Comparison of ENCODE assay signal across 8 cellular contexts in the genomic region with DNA sequence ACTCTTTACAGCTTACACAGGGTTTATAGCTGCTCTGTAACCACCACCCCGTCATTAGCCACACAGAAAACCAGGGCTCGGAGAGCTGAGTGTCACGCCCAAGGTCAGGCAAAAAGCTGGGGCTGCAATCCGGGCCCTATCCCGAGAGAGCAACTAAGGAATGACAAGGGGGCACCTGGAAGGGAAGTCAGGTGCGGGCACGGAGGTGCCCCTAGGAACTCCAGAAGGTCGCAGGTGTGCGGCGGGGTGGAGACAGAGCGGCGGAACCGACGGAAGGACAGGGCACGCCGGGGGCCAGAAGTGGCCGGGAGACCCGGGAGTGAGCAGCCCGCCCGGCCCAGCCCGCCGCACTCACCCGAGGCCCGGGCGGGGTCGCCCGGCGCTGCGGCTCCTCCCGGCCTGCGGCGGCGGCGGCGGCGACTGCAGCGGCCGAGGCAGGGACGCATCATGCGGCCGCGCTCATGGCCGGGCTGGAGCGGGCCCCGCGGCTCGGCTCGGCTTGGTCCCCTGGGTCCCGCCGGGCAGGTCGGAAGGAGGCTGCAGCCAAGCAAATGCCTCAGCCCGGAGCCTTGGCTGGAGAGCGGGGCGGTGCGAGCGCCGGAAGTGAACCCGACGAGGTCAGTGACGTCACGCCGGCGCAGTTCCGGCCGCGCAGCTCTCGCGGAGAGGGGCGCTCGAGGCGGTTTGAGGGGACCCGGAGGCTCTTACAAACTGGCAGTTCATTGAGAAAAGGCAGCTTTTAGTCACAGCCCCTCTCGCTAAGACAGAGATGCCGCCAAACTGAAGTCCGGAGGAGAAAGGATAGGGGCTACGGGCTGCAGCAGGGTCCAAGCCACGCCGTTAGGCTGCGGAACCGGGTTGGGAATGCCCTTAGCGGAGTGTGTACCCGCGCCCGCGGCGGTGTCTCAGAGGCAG. TPM values are rescaled to one million over a fixed set of nuclear protein-coding genes. Genes with fewer than 3 reads are reported as not detected.
DNase-seq lines count a peak whose midpoint lies in the region; ATAC-seq lines count a peak whose summit lies in the region.

A gene with protein sequence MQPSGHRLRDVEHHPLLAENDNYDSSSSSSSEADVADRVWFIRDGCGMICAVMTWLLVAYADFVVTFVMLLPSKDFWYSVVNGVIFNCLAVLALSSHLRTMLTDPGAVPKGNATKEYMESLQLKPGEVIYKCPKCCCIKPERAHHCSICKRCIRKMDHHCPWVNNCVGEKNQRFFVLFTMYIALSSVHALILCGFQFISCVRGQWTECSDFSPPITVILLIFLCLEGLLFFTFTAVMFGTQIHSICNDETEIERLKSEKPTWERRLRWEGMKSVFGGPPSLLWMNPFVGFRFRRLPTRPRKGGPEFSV (minus strand): TSS at position 605 of the 915 bp plus-strand sequence. CDS start 20,917 bp downstream, outside the sequence.

- H3K36me3 Mint-ChIP-seq in activated T-helper 1 cell treated with anti-CD3 and anti-CD28 coated beads, Interleukin-12 subunit alpha, Interleukin-12 subunit beta, Interleukin-2, Interleukin-4 antibody, amounts not matched to agents 30 ng/mL and 10 ng/mL and 1 ng/mL, durations not matched to agents 14 hours and 24 hours and 36 hours (ENCODE audit: low read depth), result peaks cover 11% of the 10 kb centered on the region
- H3K36me3 Mint-ChIP-seq in naive thymus-derived CD8-positive, alpha-beta T cell, result peaks cover 0 to 10% (median 0%) of the 10 kb centered on the region in 3 donors

- peaks cover 27% of the 10 kb centered on the region for H3K4me1 Mint-ChIP-seq in activated T-helper 1 cell treated with anti-CD3 and anti-CD28 coated beads, Interleukin-12 subunit alpha, Interleukin-12 subunit beta, Interleukin-2, Interleukin-4 antibody, amounts not matched to agents 30 ng/mL and 10 ng/mL and 1 ng/mL, durations not matched to agents 14 hours and 24 hours and 36 hours (ENCODE audit: low read depth)
- peaks cover 20 to 55% (median 45%) of the 10 kb centered on the region in 4 donors for H3K4me1 Mint-ChIP-seq in naive thymus-derived CD8-positive, alpha-beta T cell

- POLR2A ChIA-PET in naive thymus-derived CD8-positive, alpha-beta T cell (lab: Charles Lee), result interaction anchor here (0.5 to 3.6 kb wide), 13 partner anchors 9 to 121 kb away, joined by 3 to 42 read pairs (median 3); a partner anchor contains a TSS

- peak; percentile 95 for ATAC-seq in GM21515 (IDR thresholded peaks at IDR 0.05; ENCODE audit: unreplicated experiment)
- peak; percentile 93 to 94 for ATAC-seq in naive thymus-derived CD8-positive, alpha-beta T cell

- peak within 1 kb of the TSS; percentile 98 for H3K4me3 Mint-ChIP-seq in activated T-helper 1 cell treated with anti-CD3 and anti-CD28 coated beads, Interleukin-12 subunit alpha, Interleukin-12 subunit beta, Interleukin-2, Interleukin-4 antibody, amounts not matched to agents 30 ng/mL and 10 ng/mL and 1 ng/mL, durations not matched to agents 14 hours and 24 hours and 36 hours
- H3K4me3 Mint-ChIP-seq in naive thymus-derived CD8-positive, alpha-beta T cell, result peak within 1 kb of the TSS; percentile 95 to 99 (median 97)

- intact Hi-C loops in activated T-helper 1 cell treated with anti-CD3 and anti-CD28 coated beads, Interleukin-12 subunit alpha, Interleukin-12 subunit beta, Interleukin-2, Interleukin-4 antibody, amounts not matched to agents 30 ng/mL and 10 ng/mL and 1 ng/mL, durations not matched to agents 14 hours and 24 hours and 36 hours (cut with micrococcal nuclease), result loop anchor here (1.0 to 5.0 kb wide), 4 partner anchors 18 to 786 kb away; a partner anchor contains a TSS

- peak within 1 kb of the TSS; percentile 97 for H3K27ac Mint-ChIP-seq in activated T-helper 1 cell treated with anti-CD3 and anti-CD28 coated beads, Interleukin-12 subunit alpha, Interleukin-12 subunit beta, Interleukin-2, Interleukin-4 antibody, amounts not matched to agents 30 ng/mL and 10 ng/mL and 1 ng/mL, durations not matched to agents 14 hours and 24 hours and 36 hours
- peak within 1 kb of the TSS; percentile 98 to 100 (median 99) for H3K27ac Mint-ChIP-seq in naive thymus-derived CD8-positive, alpha-beta T cell

- H3K9me3 Mint-ChIP-seq in activated T-helper 1 cell treated with anti-CD3 and anti-CD28 coated beads, Interleukin-12 subunit alpha, Interleukin-12 subunit beta, Interleukin-2, Interleukin-4 antibody, amounts not matched to agents 30 ng/mL and 10 ng/mL and 1 ng/mL, durations not matched to agents 14 hours and 24 hours and 36 hours, result no peaks in the 10 kb centered on the region
- H3K9me3 Mint-ChIP-seq in naive thymus-derived CD8-positive, alpha-beta T cell, result no peaks in the 10 kb centered on the region

- DNase-seq in DMS153 (lab: John Stamatoyannopoulos, UW) (peak; percentile 62), HuH-7.5 (ENCODE audit: low spot score) (peak; percentile 80), RPMI7951 (ENCODE audit: low read depth) (peak; percentile 84), fibroblast of gingiva (ENCODE audit: low read depth) (peak; percentile 87)
- DNase-seq in activated T-helper 1 cell treated with anti-CD3 and anti-CD28 coated beads, Interleukin-12 subunit alpha, Interleukin-12 subunit beta, Interleukin-2, Interleukin-4 antibody, amounts not matched to agents 30 ng/mL and 10 ng/mL and 1 ng/mL, durations not matched to agents 14 hours and 24 hours and 36 hours (ENCODE audit: low spot score), result peak; percentile 80
- DNase-seq in naive thymus-derived CD8-positive, alpha-beta T cell, result peak; percentile 78 to 92 (median 86)
- peak; percentile 74 to 88 (median 78) for DNase-seq in stimulated activated naive CD4-positive, alpha-beta T cell (lab: John Stamatoyannopoulos, UW)

- H3K27me3 Mint-ChIP-seq in activated T-helper 1 cell treated with anti-CD3 and anti-CD28 coated beads, Interleukin-12 subunit alpha, Interleukin-12 subunit beta, Interleukin-2, Interleukin-4 antibody, amounts not matched to agents 30 ng/mL and 10 ng/mL and 1 ng/mL, durations not matched to agents 14 hours and 24 hours and 36 hours (ENCODE audit: insufficient read depth), result peaks cover 5% of the 10 kb centered on the region
- H3K27me3 Mint-ChIP-seq in naive thymus-derived CD8-positive, alpha-beta T cell, result no peaks in the 10 kb centered on the region

RNA-seq across cellular contexts. Expression of the gene that starts here (rescaled TPM):
- total RNA-seq in RPMI7951 (2014; rRNA removed; shearing (Covaris generic)), result 41.7 and 46.4 TPM in 2 replicates
- total RNA-seq in activated T-helper 1 cell treated with anti-CD3 and anti-CD28 coated beads, Interleukin-12 subunit alpha, Interleukin-12 subunit beta, Interleukin-2, Interleukin-4 antibody, amounts not matched to agents 30 ng/mL and 10 ng/mL and 1 ng/mL, durations not matched to agents 14 hours and 24 hours and 36 hours, result 29.0 and 30.6 TPM in 2 replicates
- total RNA-seq in naive thymus-derived CD8-positive, alpha-beta T cell, result 10 to 100 TPM; 29.0 to 32.5 TPM
- 10 to 100 TPM; 28.8 to 45.3 (median 37.7) TPM for polyA plus RNA-seq in naive thymus-derived CD8-positive, alpha-beta T cell

Comparison
In these comparisons a context has a peak if more than half of its experiments do, and no peak if none do; other contexts are left out.
1. Peak in every context shown above with its lines: DNase-seq and ATAC-seq.